ENCODE assay signal across 1 cellular context in the genomic region with DNA sequence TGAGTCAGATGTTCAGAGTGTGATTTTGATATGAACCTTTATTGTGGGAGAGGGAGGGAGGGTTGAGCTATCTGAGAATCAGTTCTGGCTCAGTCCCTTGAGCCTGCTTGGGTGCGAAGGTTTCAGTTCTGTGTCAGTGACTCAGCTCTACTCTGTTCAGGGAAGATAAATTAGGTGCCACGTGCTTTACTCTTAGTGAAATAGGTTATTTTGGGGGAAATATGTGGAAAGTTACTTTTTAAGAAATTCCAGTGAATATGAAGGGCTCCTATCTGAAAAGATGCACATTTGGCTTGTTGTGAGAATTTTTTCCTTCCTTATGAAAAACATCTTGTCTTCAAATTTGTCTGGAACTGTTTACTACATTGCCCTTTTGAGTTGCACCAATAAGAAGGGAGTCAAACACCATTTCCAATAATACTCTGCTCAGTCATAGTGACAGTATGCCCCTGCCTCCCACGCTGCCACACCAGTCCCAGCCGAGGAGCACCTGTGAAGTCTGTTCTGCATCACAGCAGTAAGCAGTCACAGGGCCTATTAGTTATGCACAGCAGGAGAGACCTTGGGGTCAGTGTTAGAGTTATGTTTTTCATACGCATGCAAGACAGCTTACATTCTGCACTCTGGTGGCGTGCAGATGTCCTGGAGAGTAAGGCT.
A peak's percentile ranks its signal among the peaks of the same experiment; 100 is the strongest.
TF ChIP-seq lines count a peak whose summit lies in the region.

No MANE protein-coding gene starts in this region.

TF ChIP-seq in K562, 482 proteins besides CTCF, POLR2A, EP300 and RAD21 (continued from another document and continues in another):
- TF ChIP-seq, protein P1, sequence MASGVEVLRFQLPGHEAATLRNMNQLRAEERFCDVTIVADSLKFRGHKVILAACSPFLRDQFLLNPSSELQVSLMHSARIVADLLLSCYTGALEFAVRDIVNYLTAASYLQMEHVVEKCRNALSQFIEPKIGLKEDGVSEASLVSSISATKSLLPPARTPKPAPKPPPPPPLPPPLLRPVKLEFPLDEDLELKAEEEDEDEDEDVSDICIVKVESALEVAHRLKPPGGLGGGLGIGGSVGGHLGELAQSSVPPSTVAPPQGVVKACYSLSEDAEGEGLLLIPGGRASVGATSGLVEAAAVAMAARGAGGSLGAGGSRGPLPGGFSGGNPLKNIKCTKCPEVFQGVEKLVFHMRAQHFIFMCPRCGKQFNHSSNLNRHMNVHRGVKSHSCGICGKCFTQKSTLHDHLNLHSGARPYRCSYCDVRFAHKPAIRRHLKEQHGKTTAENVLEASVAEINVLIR (CRISPR knock-in tag; IDR thresholded peaks at IDR 0.05) = no peak
- TF ChIP-seq EHMT2 (IDR thresholded peaks at IDR 0.05) (no peak), MTA2 (IDR thresholded peaks at IDR 0.05; ENCODE audit: low read depth) (0 out of 2 replicates have a peak, but pooled peaks have one; percentile 50), ZNF444 (CRISPR knock-in tag; IDR thresholded peaks at IDR 0.05) (no peak), FOXA3 (CRISPR knock-in tag; conservative IDR thresholded peaks at IDR 0.05 in 1 of 2, IDR thresholded peaks at IDR 0.05 in 1 of 2) (no peak), EZH2 (IDR thresholded peaks at IDR 0.05; ENCODE audit: borderline replicate concordance, low read depth, low read length) (no peak), POLR3G (IDR thresholded peaks at IDR 0.05; ENCODE audit: extremely low read depth, insufficient read length, insufficient replicate concordance) (no peak), SIN3A (IDR thresholded peaks at IDR 0.05; ENCODE audit: borderline replicate concordance in 2 of 2, control insufficient read depth in 1 of 2, low read depth in 2 of 2, low read length in 2 of 2) (no peak), MCM7 (IDR thresholded peaks at IDR 0.05) (no peak), RBM22 (IDR thresholded peaks at IDR 0.05; ENCODE audit: low read depth, low read length, poor library complexity, severe bottlenecking) (no peak), SMARCB1 (IDR thresholded peaks at IDR 0.05; ENCODE audit: insufficient read length, low read depth) (no peak), RBM14 (IDR thresholded peaks at IDR 0.05; ENCODE audit: borderline replicate concordance, insufficient read depth, low read depth, low read length) (no peak), HDGF (IDR thresholded peaks at IDR 0.05) (no peak), MYBL2 (IDR thresholded peaks at IDR 0.05; ENCODE audit: low read depth) (no peak), MYBL2 (CRISPR knock-in tag; IDR thresholded peaks at IDR 0.05; ENCODE audit: borderline replicate concordance) (no peak), DMBX1 (CRISPR knock-in tag; IDR thresholded peaks at IDR 0.05; ENCODE audit: borderline replicate concordance) (no peak), C11orf30 (IDR thresholded peaks at IDR 0.05; ENCODE audit: low read depth) (peak; percentile 77), DACH1 (IDR thresholded peaks at IDR 0.05; ENCODE audit: partially characterized antibody) (no peak), CCNT2 (IDR thresholded peaks at IDR 0.05; ENCODE audit: borderline replicate concordance, extremely low read depth, insufficient read length, low read depth, low read length) (peak; percentile 26), SETDB1 (IDR thresholded peaks at IDR 0.05; ENCODE audit: low read length) (no peak), ZNF274 (IDR thresholded peaks at IDR 0.05; ENCODE audit: borderline replicate concordance, low read depth, low read length) (no peak), ARID2 (IDR thresholded peaks at IDR 0.05) (no peak), PML (IDR thresholded peaks at IDR 0.05; ENCODE audit: low read length) (no peak), MECOM (CRISPR knock-in tag; IDR thresholded peaks at IDR 0.05) (no peak), SIX5 (IDR thresholded peaks at IDR 0.05; ENCODE audit: borderline replicate concordance in 1 of 2, insufficient read depth in 1 of 2, low read depth in 1 of 2, low read length in 2 of 2) (no peak), FOSL1 (tag; conservative IDR thresholded peaks at IDR 0.05) (peak; percentile 90), SMARCA4 (IDR thresholded peaks at IDR 0.05) (peak; percentile 84), SAFB2 (IDR thresholded peaks at IDR 0.05; ENCODE audit: borderline replicate concordance, low read depth, low read length, severe bottlenecking) (no peak), SUPT5H (IDR thresholded peaks at IDR 0.05) (no peak), ELF1 (tag; IDR thresholded peaks at IDR 0.05) (no peak), PHF8 (IDR thresholded peaks at IDR 0.05; ENCODE audit: borderline replicate concordance, low read length) (no peak), RBM15 (IDR thresholded peaks at IDR 0.05; ENCODE audit: insufficient read depth, low read length) (no peak), ATF7 (IDR thresholded peaks at IDR 0.05) (0 out of 2 replicates have a peak, but pooled peaks have one; percentile 26), TGIF2 (CRISPR knock-in tag; IDR thresholded peaks at IDR 0.05) (no peak), TBL1XR1 (IDR thresholded peaks at IDR 0.05; ENCODE audit: low read length in 2 of 2) (no peak)
- TF ChIP-seq, protein P2, sequence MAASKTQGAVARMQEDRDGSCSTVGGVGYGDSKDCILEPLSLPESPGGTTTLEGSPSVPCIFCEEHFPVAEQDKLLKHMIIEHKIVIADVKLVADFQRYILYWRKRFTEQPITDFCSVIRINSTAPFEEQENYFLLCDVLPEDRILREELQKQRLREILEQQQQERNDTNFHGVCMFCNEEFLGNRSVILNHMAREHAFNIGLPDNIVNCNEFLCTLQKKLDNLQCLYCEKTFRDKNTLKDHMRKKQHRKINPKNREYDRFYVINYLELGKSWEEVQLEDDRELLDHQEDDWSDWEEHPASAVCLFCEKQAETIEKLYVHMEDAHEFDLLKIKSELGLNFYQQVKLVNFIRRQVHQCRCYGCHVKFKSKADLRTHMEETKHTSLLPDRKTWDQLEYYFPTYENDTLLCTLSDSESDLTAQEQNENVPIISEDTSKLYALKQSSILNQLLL (CRISPR knock-in tag; IDR thresholded peaks at IDR 0.05; ENCODE audit: borderline replicate concordance) = no peak
- TF ChIP-seq, protein P3, sequence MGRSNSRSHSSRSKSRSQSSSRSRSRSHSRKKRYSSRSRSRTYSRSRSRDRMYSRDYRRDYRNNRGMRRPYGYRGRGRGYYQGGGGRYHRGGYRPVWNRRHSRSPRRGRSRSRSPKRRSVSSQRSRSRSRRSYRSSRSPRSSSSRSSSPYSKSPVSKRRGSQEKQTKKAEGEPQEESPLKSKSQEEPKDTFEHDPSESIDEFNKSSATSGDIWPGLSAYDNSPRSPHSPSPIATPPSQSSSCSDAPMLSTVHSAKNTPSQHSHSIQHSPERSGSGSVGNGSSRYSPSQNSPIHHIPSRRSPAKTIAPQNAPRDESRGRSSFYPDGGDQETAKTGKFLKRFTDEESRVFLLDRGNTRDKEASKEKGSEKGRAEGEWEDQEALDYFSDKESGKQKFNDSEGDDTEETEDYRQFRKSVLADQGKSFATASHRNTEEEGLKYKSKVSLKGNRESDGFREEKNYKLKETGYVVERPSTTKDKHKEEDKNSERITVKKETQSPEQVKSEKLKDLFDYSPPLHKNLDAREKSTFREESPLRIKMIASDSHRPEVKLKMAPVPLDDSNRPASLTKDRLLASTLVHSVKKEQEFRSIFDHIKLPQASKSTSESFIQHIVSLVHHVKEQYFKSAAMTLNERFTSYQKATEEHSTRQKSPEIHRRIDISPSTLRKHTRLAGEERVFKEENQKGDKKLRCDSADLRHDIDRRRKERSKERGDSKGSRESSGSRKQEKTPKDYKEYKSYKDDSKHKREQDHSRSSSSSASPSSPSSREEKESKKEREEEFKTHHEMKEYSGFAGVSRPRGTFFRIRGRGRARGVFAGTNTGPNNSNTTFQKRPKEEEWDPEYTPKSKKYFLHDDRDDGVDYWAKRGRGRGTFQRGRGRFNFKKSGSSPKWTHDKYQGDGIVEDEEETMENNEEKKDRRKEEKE (IDR thresholded peaks at IDR 0.05; ENCODE audit: borderline replicate concordance in 1 of 2, control insufficient read depth in 1 of 2, low read depth in 2 of 2, low read length in 1 of 2) = no peak
- TF ChIP-seq, protein P4, sequence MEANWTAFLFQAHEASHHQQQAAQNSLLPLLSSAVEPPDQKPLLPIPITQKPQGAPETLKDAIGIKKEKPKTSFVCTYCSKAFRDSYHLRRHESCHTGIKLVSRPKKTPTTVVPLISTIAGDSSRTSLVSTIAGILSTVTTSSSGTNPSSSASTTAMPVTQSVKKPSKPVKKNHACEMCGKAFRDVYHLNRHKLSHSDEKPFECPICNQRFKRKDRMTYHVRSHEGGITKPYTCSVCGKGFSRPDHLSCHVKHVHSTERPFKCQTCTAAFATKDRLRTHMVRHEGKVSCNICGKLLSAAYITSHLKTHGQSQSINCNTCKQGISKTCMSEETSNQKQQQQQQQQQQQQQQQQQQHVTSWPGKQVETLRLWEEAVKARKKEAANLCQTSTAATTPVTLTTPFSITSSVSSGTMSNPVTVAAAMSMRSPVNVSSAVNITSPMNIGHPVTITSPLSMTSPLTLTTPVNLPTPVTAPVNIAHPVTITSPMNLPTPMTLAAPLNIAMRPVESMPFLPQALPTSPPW (CRISPR knock-in tag; IDR thresholded peaks at IDR 0.05) = peak; percentile 44
- TF ChIP-seq, protein P5, sequence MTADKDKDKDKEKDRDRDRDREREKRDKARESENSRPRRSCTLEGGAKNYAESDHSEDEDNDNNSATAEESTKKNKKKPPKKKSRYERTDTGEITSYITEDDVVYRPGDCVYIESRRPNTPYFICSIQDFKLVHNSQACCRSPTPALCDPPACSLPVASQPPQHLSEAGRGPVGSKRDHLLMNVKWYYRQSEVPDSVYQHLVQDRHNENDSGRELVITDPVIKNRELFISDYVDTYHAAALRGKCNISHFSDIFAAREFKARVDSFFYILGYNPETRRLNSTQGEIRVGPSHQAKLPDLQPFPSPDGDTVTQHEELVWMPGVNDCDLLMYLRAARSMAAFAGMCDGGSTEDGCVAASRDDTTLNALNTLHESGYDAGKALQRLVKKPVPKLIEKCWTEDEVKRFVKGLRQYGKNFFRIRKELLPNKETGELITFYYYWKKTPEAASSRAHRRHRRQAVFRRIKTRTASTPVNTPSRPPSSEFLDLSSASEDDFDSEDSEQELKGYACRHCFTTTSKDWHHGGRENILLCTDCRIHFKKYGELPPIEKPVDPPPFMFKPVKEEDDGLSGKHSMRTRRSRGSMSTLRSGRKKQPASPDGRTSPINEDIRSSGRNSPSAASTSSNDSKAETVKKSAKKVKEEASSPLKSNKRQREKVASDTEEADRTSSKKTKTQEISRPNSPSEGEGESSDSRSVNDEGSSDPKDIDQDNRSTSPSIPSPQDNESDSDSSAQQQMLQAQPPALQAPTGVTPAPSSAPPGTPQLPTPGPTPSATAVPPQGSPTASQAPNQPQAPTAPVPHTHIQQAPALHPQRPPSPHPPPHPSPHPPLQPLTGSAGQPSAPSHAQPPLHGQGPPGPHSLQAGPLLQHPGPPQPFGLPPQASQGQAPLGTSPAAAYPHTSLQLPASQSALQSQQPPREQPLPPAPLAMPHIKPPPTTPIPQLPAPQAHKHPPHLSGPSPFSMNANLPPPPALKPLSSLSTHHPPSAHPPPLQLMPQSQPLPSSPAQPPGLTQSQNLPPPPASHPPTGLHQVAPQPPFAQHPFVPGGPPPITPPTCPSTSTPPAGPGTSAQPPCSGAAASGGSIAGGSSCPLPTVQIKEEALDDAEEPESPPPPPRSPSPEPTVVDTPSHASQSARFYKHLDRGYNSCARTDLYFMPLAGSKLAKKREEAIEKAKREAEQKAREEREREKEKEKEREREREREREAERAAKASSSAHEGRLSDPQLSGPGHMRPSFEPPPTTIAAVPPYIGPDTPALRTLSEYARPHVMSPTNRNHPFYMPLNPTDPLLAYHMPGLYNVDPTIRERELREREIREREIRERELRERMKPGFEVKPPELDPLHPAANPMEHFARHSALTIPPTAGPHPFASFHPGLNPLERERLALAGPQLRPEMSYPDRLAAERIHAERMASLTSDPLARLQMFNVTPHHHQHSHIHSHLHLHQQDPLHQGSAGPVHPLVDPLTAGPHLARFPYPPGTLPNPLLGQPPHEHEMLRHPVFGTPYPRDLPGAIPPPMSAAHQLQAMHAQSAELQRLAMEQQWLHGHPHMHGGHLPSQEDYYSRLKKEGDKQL (CRISPR knock-in tag; IDR thresholded peaks at IDR 0.05; ENCODE audit: borderline replicate concordance) = no peak
- TF ChIP-seq, protein P6, sequence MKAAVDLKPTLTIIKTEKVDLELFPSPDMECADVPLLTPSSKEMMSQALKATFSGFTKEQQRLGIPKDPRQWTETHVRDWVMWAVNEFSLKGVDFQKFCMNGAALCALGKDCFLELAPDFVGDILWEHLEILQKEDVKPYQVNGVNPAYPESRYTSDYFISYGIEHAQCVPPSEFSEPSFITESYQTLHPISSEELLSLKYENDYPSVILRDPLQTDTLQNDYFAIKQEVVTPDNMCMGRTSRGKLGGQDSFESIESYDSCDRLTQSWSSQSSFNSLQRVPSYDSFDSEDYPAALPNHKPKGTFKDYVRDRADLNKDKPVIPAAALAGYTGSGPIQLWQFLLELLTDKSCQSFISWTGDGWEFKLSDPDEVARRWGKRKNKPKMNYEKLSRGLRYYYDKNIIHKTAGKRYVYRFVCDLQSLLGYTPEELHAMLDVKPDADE (conservative IDR thresholded peaks at IDR 0.05; ENCODE audit: control insufficient read depth, low read depth, low read length) = no peak
- TF ChIP-seq, protein P7, sequence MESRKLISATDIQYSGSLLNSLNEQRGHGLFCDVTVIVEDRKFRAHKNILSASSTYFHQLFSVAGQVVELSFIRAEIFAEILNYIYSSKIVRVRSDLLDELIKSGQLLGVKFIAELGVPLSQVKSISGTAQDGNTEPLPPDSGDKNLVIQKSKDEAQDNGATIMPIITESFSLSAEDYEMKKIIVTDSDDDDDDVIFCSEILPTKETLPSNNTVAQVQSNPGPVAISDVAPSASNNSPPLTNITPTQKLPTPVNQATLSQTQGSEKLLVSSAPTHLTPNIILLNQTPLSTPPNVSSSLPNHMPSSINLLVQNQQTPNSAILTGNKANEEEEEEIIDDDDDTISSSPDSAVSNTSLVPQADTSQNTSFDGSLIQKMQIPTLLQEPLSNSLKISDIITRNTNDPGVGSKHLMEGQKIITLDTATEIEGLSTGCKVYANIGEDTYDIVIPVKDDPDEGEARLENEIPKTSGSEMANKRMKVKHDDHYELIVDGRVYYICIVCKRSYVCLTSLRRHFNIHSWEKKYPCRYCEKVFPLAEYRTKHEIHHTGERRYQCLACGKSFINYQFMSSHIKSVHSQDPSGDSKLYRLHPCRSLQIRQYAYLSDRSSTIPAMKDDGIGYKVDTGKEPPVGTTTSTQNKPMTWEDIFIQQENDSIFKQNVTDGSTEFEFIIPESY (CRISPR knock-in tag; IDR thresholded peaks at IDR 0.05) = 0 out of 2 replicates have a peak, but pooled peaks have one; percentile 28
- TF ChIP-seq, protein P8, sequence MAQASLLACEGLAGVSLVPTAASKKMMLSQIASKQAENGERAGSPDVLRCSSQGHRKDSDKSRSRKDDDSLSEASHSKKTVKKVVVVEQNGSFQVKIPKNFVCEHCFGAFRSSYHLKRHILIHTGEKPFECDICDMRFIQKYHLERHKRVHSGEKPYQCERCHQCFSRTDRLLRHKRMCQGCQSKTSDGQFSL (CRISPR knock-in tag; IDR thresholded peaks at IDR 0.05) = no peak
- TF ChIP-seq, protein P8 (tag; IDR thresholded peaks at IDR 0.05) = no peak
